Comparison of ENCODE assay signal across 8 cellular contexts in the genomic region with DNA sequence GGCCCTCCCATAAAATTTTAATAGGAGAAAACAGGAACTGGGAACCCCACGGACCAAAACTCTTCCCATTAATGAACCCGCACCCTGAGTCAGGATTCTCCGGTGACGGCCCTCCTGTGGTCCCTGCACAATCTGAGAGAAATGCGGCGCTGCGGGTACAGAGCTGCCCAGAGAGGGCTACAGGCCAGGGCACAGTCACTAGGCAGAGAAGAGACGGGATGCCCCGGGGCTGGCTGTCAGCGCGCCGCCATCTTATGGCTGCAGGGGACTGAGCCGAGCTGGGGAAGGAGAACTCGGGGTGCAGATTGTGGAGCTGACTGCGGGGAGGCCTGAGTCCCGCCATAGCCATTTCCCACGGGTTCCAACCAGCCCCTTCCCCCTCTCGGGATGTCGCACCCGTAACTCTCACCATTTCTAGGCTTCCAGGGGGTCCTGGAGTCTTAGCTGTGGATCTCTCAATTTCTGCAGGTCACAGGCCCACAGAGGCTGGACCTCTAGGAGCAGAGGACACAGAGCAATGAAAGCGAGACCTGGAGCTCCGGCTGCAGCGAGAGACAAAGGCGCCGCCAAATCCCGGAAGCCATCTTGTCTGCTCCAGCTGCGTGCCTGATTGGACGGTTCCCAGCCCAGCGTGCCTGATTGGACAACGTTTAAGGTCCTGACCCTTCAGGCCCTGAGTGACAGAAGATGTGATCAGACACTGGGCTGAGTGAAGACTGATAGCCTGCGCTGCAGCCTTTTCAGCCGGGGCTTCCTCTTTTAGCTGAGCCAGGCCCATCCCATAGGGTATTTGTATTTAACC. TPM values are rescaled to one million over a fixed set of nuclear protein-coding genes. Genes with fewer than 3 reads are reported as not detected.
A peak's percentile ranks its signal among the peaks of the same experiment; 100 is the strongest.
DNase-seq lines count a peak whose midpoint lies in the region; ATAC-seq and TF ChIP-seq lines count a peak whose summit lies in the region.

Gene ZNF675, minus strand, starts transcription at position 591 of the 802 bp plus-strand sequence. Its CDS starts 179 bp downstream, at position 412.

- H3K9ac ChIP-seq in endodermal cell (ENCODE audit: extremely low read depth, low read length, poor library complexity, severe bottlenecking) = peak within 1 kb of the TSS; percentile 95

- peaks cover 26% of the 10 kb centered on the region for H3K4me1 ChIP-seq in CD8-positive, alpha-beta memory T cell (ENCODE audit: insufficient read depth, low read length)
- H3K4me1 ChIP-seq in endodermal cell (ENCODE audit: control insufficient read depth, insufficient read depth, low read length) (no peaks in the 10 kb centered on the region), mesodermal cell (ENCODE audit: control insufficient read depth, insufficient read depth, low read length, poor library complexity, severe bottlenecking) (no peaks in the 10 kb centered on the region)

- CTCF ChIA-PET in CD8-positive, alpha-beta memory T cell (lab: Charles Lee) = interaction anchor here (0.9 to 1.8 kb wide), 5 partner anchors 10 to 292 kb away, joined by 3 to 7 read pairs (median 7); partner anchors contain the start of genes ZNF681 and ZNF91
- CTCF ChIA-PET in activated CD8-positive, alpha-beta memory T cell treated with anti-CD3 and anti-CD28 coated beads, Interleukin-2, amount 10 ng/mL, durations not matched to agents 7 days and 5 days (lab: Charles Lee) = interaction anchor here (1.0 to 2.1 kb wide), 3 partner anchors 9 to 229 kb away, joined by 3 to 6 read pairs (median 5); partner anchors contain the start of gene ZNF681

- peaks cover 44 to 62% (median 58%) of the 10 kb centered on the region in 3 donors for H3K4me1 Mint-ChIP-seq in CD8-positive, alpha-beta memory T cell
- peaks cover 20% of the 10 kb centered on the region for H3K4me1 Mint-ChIP-seq in activated CD8-positive, alpha-beta memory T cell treated with anti-CD3 and anti-CD28 coated beads, Interleukin-2, amount 10 ng/mL, durations not matched to agents 7 days and 5 days
- H3K4me1 Mint-ChIP-seq in endodermal cell = peaks cover 14% of the 10 kb centered on the region

- no peak for TF ChIP-seq CTCF in endodermal cell (conservative IDR thresholded peaks at IDR 0.05)

- 0% methylated on average over 12 to 32 of the region's 32 CpGs for WGBS in endodermal cell (ENCODE audit: insufficient coverage in 1 of 2, insufficient read length in 1 of 2), 2 experiments
- WGBS in mesodermal cell (ENCODE audit: insufficient coverage in 2 of 2), 2 experiments = 0 to 1% methylated on average over 18 to 29 of the region's 32 CpGs

- H3K27me3 ChIP-seq in CD8-positive, alpha-beta memory T cell (ENCODE audit: insufficient read depth, low read length, poor library complexity, severe bottlenecking) = no peaks in the 10 kb centered on the region
- no peaks in the 10 kb centered on the region for H3K27me3 ChIP-seq in endodermal cell (ENCODE audit: control insufficient read depth, insufficient read depth, low read length, poor library complexity, severe bottlenecking)

- peak within 1 kb of the TSS; percentile 91 for H3K27ac ChIP-seq in CD8-positive, alpha-beta memory T cell (ENCODE audit: low read depth, low read length)
- peak within 1 kb of the TSS; percentile 100 for H3K27ac ChIP-seq in endodermal cell (ENCODE audit: low read depth, low read length)
- H3K27ac ChIP-seq in mesodermal cell (ENCODE audit: low read depth, low read length, severe bottlenecking) = peak within 1 kb of the TSS; percentile 99

- peak within 1 kb of the TSS; percentile 97 to 100 (median 99) for H3K4me3 Mint-ChIP-seq in CD8-positive, alpha-beta memory T cell
- H3K4me3 Mint-ChIP-seq in activated CD8-positive, alpha-beta memory T cell treated with anti-CD3 and anti-CD28 coated beads, Interleukin-2, amount 10 ng/mL, durations not matched to agents 7 days and 5 days = peak within 1 kb of the TSS; percentile 96
- peak within 1 kb of the TSS; percentile 98 for H3K4me3 Mint-ChIP-seq in endodermal cell

- POLR2A ChIA-PET in CD8-positive, alpha-beta memory T cell (lab: Charles Lee) = interaction anchor here (0.6 to 2.7 kb wide), 9 partner anchors 13 to 437 kb away, joined by 3 to 20 read pairs (median 3); partner anchors contain the start of genes ZNF681, ZNF724, ZNF726 and ZNF91

- no peaks in the 10 kb centered on the region for H3K9me3 ChIP-seq in CD8-positive, alpha-beta memory T cell (ENCODE audit: low read length)
- H3K9me3 ChIP-seq in endodermal cell (ENCODE audit: control insufficient read depth, low read length) (peaks cover 16% of the 10 kb centered on the region), mesodermal cell (ENCODE audit: control insufficient read depth, low read length) (peaks cover 6% of the 10 kb centered on the region)

- peak within 1 kb of the TSS; percentile 100 for H3K4me3 ChIP-seq in CD8-positive, alpha-beta memory T cell (ENCODE audit: low read length)
- peak within 1 kb of the TSS; percentile 93 for H3K4me3 ChIP-seq in endodermal cell (ENCODE audit: low read length)
- peak within 1 kb of the TSS; percentile 69 for H3K4me3 ChIP-seq in mesodermal cell (ENCODE audit: extremely low read depth, insufficient read depth, low read length, poor library complexity, severe bottlenecking)

- DNase-seq in CD8-positive, alpha-beta memory T cell = peak; percentile 83 to 94 (median 86)
- peak; percentile 85 for DNase-seq in HS-27A (ENCODE audit: low read depth)
- DNase-seq in NK-92 treated with Interleukin-12 subunit alpha and Interleukin-12 subunit beta, amount 100 ng/mL, for 24 hours (lab: John Stamatoyannopoulos, UW) = peak; percentile 74
- DNase-seq in activated CD8-positive, alpha-beta memory T cell treated with anti-CD3 and anti-CD28 coated beads, Interleukin-2, amount 10 ng/mL, durations not matched to agents 7 days and 5 days = peak; percentile 95
- peak; percentile 98 for DNase-seq in endodermal cell
- peak; percentile 62 to 75 for DNase-seq in stimulated activated CD8-positive, alpha-beta memory T cell treated with anti-CD3 and anti-CD28 coated beads, Interleukin-15, amount 100 ng/mL, for 4 hours (ENCODE audit: low read depth in 2 of 2)

- peaks cover 0 to 3% of the 10 kb centered on the region in 2 donors for H3K27me3 Mint-ChIP-seq in CD8-positive, alpha-beta memory T cell
- no peaks in the 10 kb centered on the region for H3K27me3 Mint-ChIP-seq in activated CD8-positive, alpha-beta memory T cell treated with anti-CD3 and anti-CD28 coated beads, Interleukin-2, amount 10 ng/mL, durations not matched to agents 7 days and 5 days
- no peaks in the 10 kb centered on the region for H3K27me3 Mint-ChIP-seq in endodermal cell (ENCODE audit: insufficient read depth)

- H3K27ac Mint-ChIP-seq in CD8-positive, alpha-beta memory T cell = peak within 1 kb of the TSS; percentile 98 to 100 (median 99)
- peak within 1 kb of the TSS; percentile 99 for H3K27ac Mint-ChIP-seq in activated CD8-positive, alpha-beta memory T cell treated with anti-CD3 and anti-CD28 coated beads, Interleukin-2, amount 10 ng/mL, durations not matched to agents 7 days and 5 days
- peak within 1 kb of the TSS; percentile 99 for H3K27ac Mint-ChIP-seq in endodermal cell

- H3K36me3 ChIP-seq in CD8-positive, alpha-beta memory T cell (ENCODE audit: insufficient read depth, low read length) = no peaks in the 10 kb centered on the region
- peaks cover 28% of the 10 kb centered on the region for H3K36me3 ChIP-seq in endodermal cell (ENCODE audit: control insufficient read depth, insufficient read depth, low read length)
- H3K36me3 ChIP-seq in mesodermal cell (ENCODE audit: control insufficient read depth, insufficient read depth, low read length) = peaks cover 27% of the 10 kb centered on the region

- H3K9me3 Mint-ChIP-seq in CD8-positive, alpha-beta memory T cell = no peaks in the 10 kb centered on the region
- H3K9me3 Mint-ChIP-seq in activated CD8-positive, alpha-beta memory T cell treated with anti-CD3 and anti-CD28 coated beads, Interleukin-2, amount 10 ng/mL, durations not matched to agents 7 days and 5 days (ENCODE audit: low read depth) = peaks cover 13% of the 10 kb centered on the region
- H3K9me3 Mint-ChIP-seq in endodermal cell = peaks cover 2% of the 10 kb centered on the region

- peaks cover 0 to 32% (median 3%) of the 10 kb centered on the region in 3 donors for H3K36me3 Mint-ChIP-seq in CD8-positive, alpha-beta memory T cell
- peaks cover 47% of the 10 kb centered on the region for H3K36me3 Mint-ChIP-seq in activated CD8-positive, alpha-beta memory T cell treated with anti-CD3 and anti-CD28 coated beads, Interleukin-2, amount 10 ng/mL, durations not matched to agents 7 days and 5 days
- peaks cover 21% of the 10 kb centered on the region for H3K36me3 Mint-ChIP-seq in endodermal cell (ENCODE audit: low read depth)

- peak; percentile 84 for ATAC-seq in GM19467 (IDR thresholded peaks at IDR 0.05; ENCODE audit: unreplicated experiment)
- ATAC-seq in activated CD8-positive, alpha-beta memory T cell treated with anti-CD3 and anti-CD28 coated beads, Interleukin-2, amount 10 ng/mL, durations not matched to agents 7 days and 5 days = peak; percentile 96

RNA-seq across cellular contexts. Expression of gene ZNF675, which starts in this region (rescaled TPM):
- total RNA-seq in CD8-positive, alpha-beta memory T cell = 10 to 100 TPM; 16.7 to 19.1 TPM
- polyA plus RNA-seq in CD8-positive, alpha-beta memory T cell = 21.4 TPM
- total RNA-seq in activated CD8-positive, alpha-beta memory T cell treated with anti-CD3 and anti-CD28 coated beads, Interleukin-2, amount 10 ng/mL, durations not matched to agents 7 days and 5 days = 10 to 100 TPM; 19.7 to 23.4 TPM
- total RNA-seq in endodermal cell = 10 to 100 TPM; 26.7 to 29.9 TPM
- polyA plus RNA-seq in endodermal cell (2013, experiment 1 of 2) = 22.9 TPM
- 21.4 TPM for polyA plus RNA-seq in endodermal cell (2013, experiment 2 of 2)
- 11.6 TPM for polyA plus RNA-seq in mesodermal cell (2013, experiment 1 of 2)
- 15.4 TPM for polyA plus RNA-seq in mesodermal cell (2013, experiment 2 of 2)

Comparison
In these comparisons a context has a peak if more than half of its experiments do, and no peak if none do; other contexts are left out.
1. Peak in every context shown above with its lines: DNase-seq, ATAC-seq, H3K4me3 ChIP-seq and H3K27ac ChIP-seq.